ENCODE assay signal across 22 cellular contexts in the genomic region with DNA sequence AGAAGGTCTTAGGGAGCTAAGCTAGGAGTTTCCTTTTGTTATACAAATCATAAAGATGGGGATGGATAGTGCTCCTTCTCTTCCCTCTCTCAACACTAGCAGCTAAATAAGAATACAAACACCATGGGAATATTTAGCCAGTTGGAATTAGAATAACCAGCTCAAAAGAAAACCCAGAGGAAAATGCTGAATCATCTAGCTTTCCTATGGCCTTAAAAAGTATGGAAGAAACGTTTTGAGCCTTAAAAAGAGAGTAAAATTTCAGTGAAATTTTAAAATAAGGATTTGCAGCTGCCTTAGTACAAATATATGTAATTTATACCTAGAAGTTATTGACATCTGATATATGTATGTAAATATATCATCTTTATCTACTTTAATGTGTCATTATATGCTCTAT.
DNase-seq lines count a peak whose midpoint lies in the region; ATAC-seq, FAIRE-seq and TF ChIP-seq lines count a peak whose summit lies in the region.
"Had no signal": no experiment of that assay in that cellular context is flagged by ENCODE, and none has a peak within 500 bp of the region (broad histone marks: within the 10 kb centered on the region; RNA-seq: fewer than 3 reads in every experiment).

No MANE protein-coding gene starts in this region.

- WGBS in H9 (ENCODE audit: extremely low coverage, insufficient read length, low lambda C conversion rate) = no CpG with 5 or more reads among the region's 1 CpG
- WGBS in HUES64 = 8% methylated on average over 1 of the region's 1 CpG
- WGBS in smooth muscle cell (ENCODE audit: low lambda C conversion rate) = 3% methylated on average over 1 of the region's 1 CpG
- WGBS in lower leg skin, 2 donors = 0 to 2% methylated on average over 1 of the region's 1 CpG

- no peak overlapping the region for H3K4me3 Mint-ChIP-seq in H9
- H3K4me3 Mint-ChIP-seq: B cell; CD8-positive, alpha-beta T cell; T-cell had no signal

- H3K56ac ChIP-seq in H9 (ENCODE audit: insufficient read length, low read depth, low read length) = no peak overlapping the region

- H3K4me3 ChIP-seq in HUES64 (ENCODE audit: low read length) (no peak overlapping the region), endothelial cell of umbilical vein (replicated peaks in 1 of 3; ENCODE audit: insufficient read depth in 1 of 3, low read depth in 1 of 3, low read length in 3 of 3) (no peak overlapping the region), smooth muscle cell (no peak overlapping the region), lower leg skin (ENCODE audit: low read depth, poor library complexity, severe bottlenecking) (no peak overlapping the region)

- POLR2A ChIA-PET in endothelial cell of umbilical vein (lab: Charles Lee) = no interaction called here

- no peak overlapping the region for H4K5ac ChIP-seq in H9 (ENCODE audit: insufficient read length, low read depth, low read length)

- TF ChIP-seq POLR2A in endothelial cell of umbilical vein (IDR thresholded peaks at IDR 0.05; ENCODE audit: low read depth, low read length) = no peak
- no peak for TF ChIP-seq POLR2A in lower leg skin (IDR thresholded peaks at IDR 0.05)

- dilution Hi-C loops in endothelial cell of umbilical vein (cut with MboI; ENCODE audit: extremely low pct_ligation_motif_present, low sequenced_read_pairs) = no loop called here

- ATAC-seq in GM21723 (IDR thresholded peaks at IDR 0.05; ENCODE audit: unreplicated experiment) = no peak
- ATAC-seq: CD8-positive, alpha-beta T cell; T-cell had no signal

- H3K36me3 ChIP-seq in HUES64 (ENCODE audit: insufficient read depth, low read length) = no peaks in the 10 kb centered on the region
- no peaks in the 10 kb centered on the region for H3K36me3 ChIP-seq in endothelial cell of umbilical vein (ENCODE audit: control insufficient read depth in 2 of 2, extremely low read depth in 1 of 2, insufficient read depth in 2 of 2, low read length in 2 of 2)
- H3K36me3 ChIP-seq in smooth muscle cell (ENCODE audit: low read depth) = no peaks in the 10 kb centered on the region

- H3K79me2 ChIP-seq in H9 (ENCODE audit: insufficient read depth, low read length) = no peaks in the 10 kb centered on the region
- no peaks in the 10 kb centered on the region for H3K79me2 ChIP-seq in endothelial cell of umbilical vein (ENCODE audit: control insufficient read depth, insufficient read depth, low read length)
- no peaks in the 10 kb centered on the region for H3K79me2 ChIP-seq in smooth muscle cell (ENCODE audit: low read depth)

- H3K27me3 Mint-ChIP-seq in H9 (ENCODE audit: low read depth) = no peaks in the 10 kb centered on the region
- H3K27me3 Mint-ChIP-seq: B cell, T-cell had no signal

- H2BK15ac ChIP-seq in H9 (ENCODE audit: low read depth, low read length) = no peak overlapping the region

- H3K23me2 ChIP-seq in H9 (ENCODE audit: insufficient read length, low read depth, low read length, poor library complexity, severe bottlenecking) = no peaks in the 10 kb centered on the region

- CTCF ChIA-PET in endothelial cell of umbilical vein (lab: Charles Lee) = interaction anchor here (0.7 to 1.0 kb wide), 2 partner anchors 9 to 593 kb away, joined by 3 read pairs; no protein-coding TSS in a partner anchor

- H2BK20ac ChIP-seq in H9 (ENCODE audit: low read depth, low read length, poor library complexity, severe bottlenecking) = no peak overlapping the region

- no peak overlapping the region for H2BK5ac ChIP-seq in H9 (ENCODE audit: insufficient read length, low read length)

- TF ChIP-seq CTCF in H9 (conservative IDR thresholded peaks at IDR 0.05) (no peak), endothelial cell of umbilical vein (IDR thresholded peaks at IDR 0.05; ENCODE audit: extremely low read depth in 1 of 2, insufficient read depth in 1 of 2, low read depth in 1 of 2, low read length in 2 of 2) (no peak), smooth muscle cell (IDR thresholded peaks at IDR 0.05; ENCODE audit: borderline replicate concordance, insufficient read depth, poor library complexity, severe bottlenecking) (no peak), lower leg skin (IDR thresholded peaks at IDR 0.05) (no peak), D721Med (IDR thresholded peaks at IDR 0.05; ENCODE audit: insufficient read depth, missing control alignments) (no peak)

- H3K18ac ChIP-seq in H9 (ENCODE audit: insufficient read length, low read depth, low read length) = no peak overlapping the region

- H3K79me1 ChIP-seq in H9 (ENCODE audit: insufficient read depth, low read depth, low read length, poor library complexity, severe bottlenecking) = no peaks in the 10 kb centered on the region

- no peaks in the 10 kb centered on the region for H3K9me3 Mint-ChIP-seq in H9
- H3K9me3 Mint-ChIP-seq: T-cell had no signal

- no peak overlapping the region for H3K9ac ChIP-seq in H9 (ENCODE audit: extremely low read depth, insufficient read length, low read length)
- H3K9ac ChIP-seq in HUES64 (ENCODE audit: low read depth, low read length) = peak overlapping the region; percentile 46
- H3K9ac ChIP-seq in endothelial cell of umbilical vein (replicated peaks; ENCODE audit: extremely low read depth, insufficient read depth, low read length) = no peak overlapping the region
- no peak overlapping the region for H3K9ac ChIP-seq in smooth muscle cell (ENCODE audit: low read depth)
- H3K9ac ChIP-seq: KMS-11 had no signal

- peaks cover 33 to 34% of the 10 kb centered on the region in 2 experiments for H3K4me1 Mint-ChIP-seq in H9
- H3K4me1 Mint-ChIP-seq: B cell, T-cell had no signal

- H2BK12ac ChIP-seq in H9 (ENCODE audit: insufficient read length, low read depth, low read length) = no peak overlapping the region

- no peaks in the 10 kb centered on the region for H3K36me3 Mint-ChIP-seq in H9 (ENCODE audit: insufficient read depth in 1 of 3, low read depth in 3 of 3)
- H3K36me3 Mint-ChIP-seq: CD8-positive, alpha-beta T cell; T-cell had no signal

- H3K14ac ChIP-seq in H9 (ENCODE audit: insufficient read depth, low read length) = no peak overlapping the region

- H2BK120ac ChIP-seq in H9 (ENCODE audit: low read depth, low read length, poor library complexity, severe bottlenecking) = no peak overlapping the region

- H3K4me2 ChIP-seq in H9 (ENCODE audit: insufficient read depth, insufficient read length, low read length) (no peak overlapping the region), endothelial cell of umbilical vein (ENCODE audit: insufficient read depth, low read length) (no peak overlapping the region), smooth muscle cell (no peak overlapping the region)
- H3K4me2 ChIP-seq: KMS-11 had no signal

- no peak overlapping the region for H2AK5ac ChIP-seq in H9 (ENCODE audit: insufficient read length, low read length)

- H3K4ac ChIP-seq in H9 (ENCODE audit: low read depth, low read length) = no peak overlapping the region

- H3K9me3 ChIP-seq in H9 (ENCODE audit: control insufficient read depth, low read depth, low read length) (no peaks in the 10 kb centered on the region), HUES64 (ENCODE audit: insufficient read depth, low read depth, low read length) (no peaks in the 10 kb centered on the region), endothelial cell of umbilical vein (replicated peaks; ENCODE audit: control insufficient read depth, insufficient read depth, low read length) (no peaks in the 10 kb centered on the region), smooth muscle cell (replicated peaks; ENCODE audit: low read depth) (no peaks in the 10 kb centered on the region)
- H3K9me3 ChIP-seq: Caco-2 had no signal

- H4K91ac ChIP-seq in H9 (ENCODE audit: insufficient read length, low read depth, low read length) = no peak overlapping the region

- peaks cover 6% of the 10 kb centered on the region for H3F3A ChIP-seq in smooth muscle cell (ENCODE audit: low read depth)

- FAIRE-seq in endothelial cell of umbilical vein (lab: Jason Lieb, UNC) (peak; percentile 33), D721Med (lab: Jason Lieb, UNC) (no peak)
- FAIRE-seq: GM12892 had no signal

- intact Hi-C loops in endothelial cell of umbilical vein (cut with micrococcal nuclease) = loop anchor here (2.0 kb wide), 1 partner anchor 593 kb away; no protein-coding TSS in a partner anchor
- intact Hi-C loops in lower leg skin (cut with DNase I; ENCODE audit: low total_unique reads) = no loop called here

- no peak overlapping the region for H3K23ac ChIP-seq in H9 (ENCODE audit: insufficient read length, low read depth, low read length)

- BruUV-seq in endothelial cell of umbilical vein (replicated peaks; lab: Mats Ljungman, UMichigan) = no TSS peak

- H3K27me3 ChIP-seq in H9 (ENCODE audit: insufficient read depth, low read length) (no peaks in the 10 kb centered on the region), HUES64 (ENCODE audit: insufficient read depth, low read length) (no peaks in the 10 kb centered on the region), endothelial cell of umbilical vein (ENCODE audit: control insufficient read depth in 2 of 2, insufficient read depth in 2 of 2, low read length in 2 of 2) (no peaks in the 10 kb centered on the region), smooth muscle cell (ENCODE audit: low read depth) (no peaks in the 10 kb centered on the region)

- DNase-seq in H9 (no peak), endothelial cell of umbilical vein (ENCODE audit: low read depth, low spot score) (no peak), smooth muscle cell (lab: John Stamatoyannopoulos, UW; ENCODE audit: unreplicated experiment) (no peak), lower leg skin (ENCODE audit: low spot score in 2 of 2) (no peak), D721Med (ENCODE audit: insufficient read length, low spot score) (no peak)
- DNase-seq: Caco-2; CD8-positive, alpha-beta T cell; DND-41; IMR-90; MM.1S; NCI-H2029; NCI-H446 treated with DMSO at 0.1 percent for 48 hours; NCI-H526 treated with DMSO at 0.1 percent for 48 hours; SHP77; T-cell had no signal

- H3K9me1 ChIP-seq in endothelial cell of umbilical vein (replicated peaks; ENCODE audit: control insufficient read depth, extremely low read depth, insufficient read depth, low read length) = no peaks in the 10 kb centered on the region

- no peak overlapping the region for H3K27ac ChIP-seq in H9 (ENCODE audit: insufficient read length, low read depth, low read length)
- peak overlapping the region; percentile 73; the same call in 1 of the 2 replicates for H3K27ac ChIP-seq in HUES64 (ENCODE audit: low read depth, low read length)
- H3K27ac ChIP-seq in endothelial cell of umbilical vein (ENCODE audit: insufficient read depth, low read depth, low read length) = no peak overlapping the region
- H3K27ac ChIP-seq in smooth muscle cell (ENCODE audit: low read depth) = peak overlapping the region; percentile 33
- H3K27ac ChIP-seq: C4-2B, KMS-11, RWPE1 had no signal

- H3K4me1 ChIP-seq in H9 (ENCODE audit: insufficient read depth, low read length) (no peaks in the 10 kb centered on the region), HUES64 (ENCODE audit: insufficient read depth, low read length) (peaks cover 30% of the 10 kb centered on the region), endothelial cell of umbilical vein (ENCODE audit: control insufficient read depth, extremely low read depth, insufficient read depth, low read length) (no peaks in the 10 kb centered on the region), smooth muscle cell (ENCODE audit: low read depth) (peaks cover 12% of the 10 kb centered on the region)

- H4K8ac ChIP-seq in H9 (replicated peaks; ENCODE audit: insufficient read length, low read depth, low read length) = no peak overlapping the region

- H3T11ph ChIP-seq in H9 (ENCODE audit: low read length) = no peak overlapping the region

- H2AFZ ChIP-seq in H9 (ENCODE audit: low read length) = no peak overlapping the region
- H2AFZ ChIP-seq in endothelial cell of umbilical vein (ENCODE audit: low read depth, low read length) = no peak overlapping the region
- no peak overlapping the region for H2AFZ ChIP-seq in smooth muscle cell (ENCODE audit: low read depth)

- no peaks in the 10 kb centered on the region for H4K20me1 ChIP-seq in H9 (ENCODE audit: control insufficient read depth, insufficient read depth, insufficient read length)
- H4K20me1 ChIP-seq in endothelial cell of umbilical vein (replicated peaks; ENCODE audit: control insufficient read depth, extremely low read depth, insufficient read depth, low read length) = no peaks in the 10 kb centered on the region
- H4K20me1 ChIP-seq in smooth muscle cell (ENCODE audit: low read depth) = no peaks in the 10 kb centered on the region

- peak overlapping the region; percentile 36 to 90 (median 72); a peak in 6 of 7 replicates for H3K27ac Mint-ChIP-seq in H9
- H3K27ac Mint-ChIP-seq: B cell; CD8-positive, alpha-beta T cell; T-cell had no signal

Comparison
In these comparisons a context has a peak if more than half of its experiments do, and no peak if none do; other contexts are left out.
1. H3K27ac ChIP-seq: peak in HUES64 (single experiment) and smooth muscle cell (single experiment); none in H9 (single experiment) and endothelial cell of umbilical vein (single experiment).